In genomic region chr2:67510745-67511144, GRCh38 we compare ENCODE assay signal across 9 cellular contexts.
"Had no signal": no experiment of that assay in that cellular context is flagged by ENCODE, and none has a peak within 500 bp of the region (broad histone marks: within the 10 kb centered on the region; RNA-seq: fewer than 3 reads in every experiment).

No MANE protein-coding gene starts in this region.

- DNase-seq: activated naive CD4-positive, alpha-beta T cell treated with anti-CD3 and anti-CD28 coated beads, Interleukin-2, amount 10 ng/mL, durations not matched to agents 7 days and 5 days; brain microvascular endothelial cell; hypothalamus; naive B cell; right lobe of liver; stimulated activated CD4-positive, alpha-beta T cell treated with anti-CD3 and anti-CD28 coated beads, Interleukin-2, amount 100 ng/mL, for 48 hours; stimulated activated naive CD4-positive, alpha-beta T cell treated with Interleukin-2 at 50 U/mL for 16 hours; T-helper 2 cell; upper lobe of right lung had no signal

- H3K4me3 ChIP-seq: right lobe of liver, upper lobe of right lung had no signal
